In the genomic region with DNA sequence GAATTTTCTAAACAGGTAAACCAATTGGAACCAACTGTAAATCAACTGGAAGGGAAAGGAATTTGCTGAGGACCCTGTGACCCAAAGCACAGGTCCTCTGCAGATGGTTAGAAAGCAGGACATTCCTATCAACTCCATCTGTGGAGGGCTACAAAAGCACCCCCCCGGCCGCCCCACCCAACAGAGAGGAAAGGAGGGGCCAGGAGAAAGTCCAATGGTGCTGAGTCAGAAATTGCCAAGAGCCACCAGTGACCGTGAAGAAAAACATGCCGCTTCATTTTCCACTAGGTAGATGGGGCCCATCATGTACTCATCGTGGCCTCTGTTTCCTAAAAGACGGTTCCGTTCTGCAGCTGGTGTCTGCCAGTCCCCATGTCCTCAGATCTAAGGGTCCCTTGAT, we compare ENCODE assay signal across 15 cellular contexts.
A peak's percentile ranks its signal among the peaks of the same experiment; 100 is the strongest.
DNase-seq lines count a peak whose midpoint lies in the region; ATAC-seq, FAIRE-seq and TF ChIP-seq lines count a peak whose summit lies in the region.
"Had no signal": no experiment of that assay in that cellular context is flagged by ENCODE, and none has a peak within 500 bp of the region (broad histone marks: within the 10 kb centered on the region; RNA-seq: fewer than 3 reads in every experiment).

No MANE protein-coding gene starts in this region.

- H2BK5ac ChIP-seq in trophoblast cell (ENCODE audit: low read depth, low read length, poor library complexity) = no peak overlapping the region

- H3K4ac ChIP-seq in trophoblast cell (ENCODE audit: low read depth, low read length) = peak overlapping the region; percentile 15

- H3K79me2 ChIP-seq in astrocyte (ENCODE audit: insufficient read depth, low read length) (peaks cover 63% of the 10 kb centered on the region), trophoblast cell (ENCODE audit: control insufficient read depth, insufficient read depth, low read length, poor library complexity) (peaks cover 27% of the 10 kb centered on the region)

- H3K79me1 ChIP-seq in trophoblast cell (ENCODE audit: low read length) = peaks cover 44% of the 10 kb centered on the region

- peaks cover 3% of the 10 kb centered on the region for H3K36me3 Mint-ChIP-seq in CD4-positive, CD25-positive, alpha-beta regulatory T cell
- no peaks in the 10 kb centered on the region for H3K36me3 Mint-ChIP-seq in astrocyte (ENCODE audit: low read depth, unreplicated experiment)
- no peaks in the 10 kb centered on the region for H3K36me3 Mint-ChIP-seq in glutamatergic neuron (ENCODE audit: unreplicated experiment)

- no peak for ATAC-seq in CD4-positive, CD25-positive, alpha-beta regulatory T cell (ENCODE audit: low read depth in 2 of 2)

- no peak overlapping the region for H2AFZ ChIP-seq in astrocyte (ENCODE audit: low read depth, low read length)
- H2AFZ ChIP-seq in trophoblast cell (ENCODE audit: insufficient read depth, low read length, poor library complexity) = no peak overlapping the region
- H2AFZ ChIP-seq: PC-9 had no signal

- H3K27ac Mint-ChIP-seq in CD4-positive, CD25-positive, alpha-beta regulatory T cell = peak overlapping the region in 2 of 3 donors; percentile 47 to 58
- H3K27ac Mint-ChIP-seq in astrocyte (ENCODE audit: unreplicated experiment) (peak overlapping the region; percentile 23), glutamatergic neuron (ENCODE audit: unreplicated experiment) (no peak overlapping the region)
- H3K27ac Mint-ChIP-seq: progenitor cell of endocrine pancreas had no signal

- H3K4me1 ChIP-seq in CD4-positive, CD25-positive, alpha-beta regulatory T cell (ENCODE audit: control insufficient read depth, insufficient read depth, low read length, poor library complexity, severe bottlenecking) = peaks cover 87% of the 10 kb centered on the region
- H3K4me1 ChIP-seq in astrocyte (ENCODE audit: insufficient read depth, low read length) (peaks cover 42% of the 10 kb centered on the region), trophoblast cell (ENCODE audit: control insufficient read depth in 1 of 2, insufficient read depth in 2 of 2, low read length in 2 of 2) (peaks cover 60 to 80% of the 10 kb centered on the region in 2 experiments)

- H2BK120ac ChIP-seq in trophoblast cell (ENCODE audit: insufficient read depth, low read length, poor library complexity) = no peak overlapping the region

- no peak overlapping the region for H3K27ac ChIP-seq in CD4-positive, CD25-positive, alpha-beta regulatory T cell (ENCODE audit: insufficient read depth, low read length, poor library complexity, severe bottlenecking)
- H3K27ac ChIP-seq in astrocyte (ENCODE audit: low read depth, low read length) = no peak overlapping the region
- peak overlapping the region; percentile 60 for H3K27ac ChIP-seq in trophoblast cell (ENCODE audit: low read depth, low read length)
- H3K27ac ChIP-seq: colonic mucosa, PC-9 had no signal

- no peaks in the 10 kb centered on the region for H3K9me3 ChIP-seq in CD4-positive, CD25-positive, alpha-beta regulatory T cell (ENCODE audit: control insufficient read depth in 2 of 2, low read length in 2 of 2)
- H3K9me3 ChIP-seq in astrocyte (ENCODE audit: insufficient read depth, low read depth, low read length) (no peaks in the 10 kb centered on the region), trophoblast cell (ENCODE audit: insufficient read depth, low read depth, low read length) (no peaks in the 10 kb centered on the region)
- H3K9me3 ChIP-seq: BE2C, colonic mucosa had no signal

- DNase-seq in CD4-positive, CD25-positive, alpha-beta regulatory T cell = no peak
- DNase-seq in GM12865 (ENCODE audit: low read depth) (no peak), astrocyte (ENCODE audit: low read depth) (no peak), trophoblast cell (no peak), NCI-H526 (lab: John Stamatoyannopoulos, UW) (no peak), epidermal melanocyte (ENCODE audit: insufficient read length, low spot score) (no peak), glutamatergic neuron (no peak)
- DNase-seq in stimulated activated naive CD4-positive, alpha-beta T cell treated with Interleukin-2 at 50 U/mL for 16 hours (lab: John Stamatoyannopoulos, UW) = no peak
- DNase-seq: activated CD8-positive, alpha-beta memory T cell treated with anti-CD3 and anti-CD28 coated beads for 24 hours; BE2C; colonic mucosa; NCI-H2171 treated with DMSO at 0.1 percent for 48 hours; PC-9; T1000 had no signal

- no peak overlapping the region for H3K18ac ChIP-seq in trophoblast cell (ENCODE audit: low read length)

- H4K12ac ChIP-seq in trophoblast cell (ENCODE audit: low read depth, low read length) = no peak overlapping the region

- H2BK12ac ChIP-seq in trophoblast cell (ENCODE audit: low read length) = no peak overlapping the region

- peak overlapping the region; percentile 18 for H4K91ac ChIP-seq in trophoblast cell (ENCODE audit: low read depth, low read length)

- peaks cover 43 to 97% (median 75%) of the 10 kb centered on the region in 4 donors for H3K4me1 Mint-ChIP-seq in CD4-positive, CD25-positive, alpha-beta regulatory T cell
- peaks cover 83% of the 10 kb centered on the region for H3K4me1 Mint-ChIP-seq in astrocyte (ENCODE audit: low read depth, unreplicated experiment)
- peaks cover 67% of the 10 kb centered on the region for H3K4me1 Mint-ChIP-seq in glutamatergic neuron (ENCODE audit: low read depth, unreplicated experiment)

- H2AK5ac ChIP-seq in trophoblast cell (ENCODE audit: low read length) = no peak overlapping the region

- H3K4me3 Mint-ChIP-seq in CD4-positive, CD25-positive, alpha-beta regulatory T cell = peak overlapping the region; percentile 7 to 89 (median 70)
- H3K4me3 Mint-ChIP-seq in astrocyte (ENCODE audit: unreplicated experiment) = no peak overlapping the region
- H3K4me3 Mint-ChIP-seq in glutamatergic neuron (ENCODE audit: unreplicated experiment) = no peak overlapping the region

- H3K36me3 ChIP-seq in CD4-positive, CD25-positive, alpha-beta regulatory T cell (ENCODE audit: control insufficient read depth, insufficient read depth, low read length) = no peaks in the 10 kb centered on the region
- H3K36me3 ChIP-seq in astrocyte (ENCODE audit: insufficient read depth, low read length) = no peaks in the 10 kb centered on the region
- no peaks in the 10 kb centered on the region for H3K36me3 ChIP-seq in trophoblast cell (ENCODE audit: control insufficient read depth in 1 of 2, insufficient read depth in 2 of 2, low read length in 2 of 2)
- H3K36me3 ChIP-seq: BE2C, colonic mucosa had no signal

- peak overlapping the region; percentile 35 for H3K4me3 ChIP-seq in CD4-positive, CD25-positive, alpha-beta regulatory T cell (ENCODE audit: low read depth, low read length)
- H3K4me3 ChIP-seq in GM12865 (ENCODE audit: low read depth, low read length) (peak overlapping the region; percentile 93), astrocyte (ENCODE audit: insufficient read depth, low read depth, low read length) (no peak overlapping the region), trophoblast cell (ENCODE audit: low read depth, low read length) (no peak overlapping the region)
- H3K4me3 ChIP-seq: colonic mucosa, PC-9 had no signal

- H3K27me3 Mint-ChIP-seq in CD4-positive, CD25-positive, alpha-beta regulatory T cell = no peaks in the 10 kb centered on the region
- H3K27me3 Mint-ChIP-seq in astrocyte (ENCODE audit: low read depth, unreplicated experiment) (no peaks in the 10 kb centered on the region), glutamatergic neuron (ENCODE audit: unreplicated experiment) (peaks cover 6% of the 10 kb centered on the region)
- H3K27me3 Mint-ChIP-seq: progenitor cell of endocrine pancreas had no signal

- no peak overlapping the region for H4K8ac ChIP-seq in trophoblast cell (ENCODE audit: low read depth, low read length)

- no peak overlapping the region for H3K14ac ChIP-seq in trophoblast cell (ENCODE audit: low read length)

- peaks cover 81% of the 10 kb centered on the region for H4K20me1 ChIP-seq in astrocyte (ENCODE audit: insufficient read depth, low read length)

- no peak overlapping the region for H3K9ac ChIP-seq in astrocyte (ENCODE audit: low read length)
- no peak overlapping the region for H3K9ac ChIP-seq in trophoblast cell (ENCODE audit: low read length)

- H3K9me3 Mint-ChIP-seq in CD4-positive, CD25-positive, alpha-beta regulatory T cell = no peaks in the 10 kb centered on the region
- H3K9me3 Mint-ChIP-seq in astrocyte (ENCODE audit: unreplicated experiment) (no peaks in the 10 kb centered on the region), glutamatergic neuron (ENCODE audit: unreplicated experiment) (peaks cover 11% of the 10 kb centered on the region)

- no peaks in the 10 kb centered on the region for H3K27me3 ChIP-seq in CD4-positive, CD25-positive, alpha-beta regulatory T cell (ENCODE audit: control insufficient read depth, insufficient read depth, low read length)
- peaks cover 4% of the 10 kb centered on the region for H3K27me3 ChIP-seq in astrocyte (ENCODE audit: insufficient read depth, low read length)
- H3K27me3 ChIP-seq in trophoblast cell (ENCODE audit: insufficient read depth, low read length) = no peaks in the 10 kb centered on the region
- H3K27me3 ChIP-seq: BE2C, colonic mucosa had no signal

- no peak overlapping the region for H3K23ac ChIP-seq in trophoblast cell (ENCODE audit: low read length)

- no peak for FAIRE-seq in astrocyte (lab: Jason Lieb, UNC)

- TF ChIP-seq CTCF in GM12865 (IDR thresholded peaks at IDR 0.05; ENCODE audit: insufficient read depth, low read depth, low read length, missing control alignments) = no peak
- TF ChIP-seq CTCF in astrocyte (IDR thresholded peaks at IDR 0.05; ENCODE audit: insufficient read depth, low read depth, low read length) = no peak
- no peak for TF ChIP-seq CTCF in glutamatergic neuron (IDR thresholded peaks at IDR 0.05; ENCODE audit: partially characterized antibody, unreplicated experiment)

- no peak overlapping the region for H3K4me2 ChIP-seq in astrocyte (ENCODE audit: low read length)
- H3K4me2 ChIP-seq in trophoblast cell (ENCODE audit: low read length) = no peak overlapping the region
- H3K4me2 ChIP-seq: PC-9 had no signal

- no CpG with 5 or more reads among the region's 7 CpGs for WGBS in trophoblast cell (ENCODE audit: extremely low coverage, insufficient coverage, insufficient read length)

Comparison
In these comparisons a context has a peak if more than half of its experiments do, and no peak if none do; other contexts are left out.
1. H3K4me3 ChIP-seq: peak in CD4-positive, CD25-positive, alpha-beta regulatory T cell (single experiment) and GM12865 (single experiment); none in astrocyte (single experiment) and trophoblast cell (single experiment).
2. H3K4me3 Mint-ChIP-seq: peak in CD4-positive, CD25-positive, alpha-beta regulatory T cell (4 of 4); none in astrocyte (single experiment) and glutamatergic neuron (single experiment).